In the genomic region with DNA sequence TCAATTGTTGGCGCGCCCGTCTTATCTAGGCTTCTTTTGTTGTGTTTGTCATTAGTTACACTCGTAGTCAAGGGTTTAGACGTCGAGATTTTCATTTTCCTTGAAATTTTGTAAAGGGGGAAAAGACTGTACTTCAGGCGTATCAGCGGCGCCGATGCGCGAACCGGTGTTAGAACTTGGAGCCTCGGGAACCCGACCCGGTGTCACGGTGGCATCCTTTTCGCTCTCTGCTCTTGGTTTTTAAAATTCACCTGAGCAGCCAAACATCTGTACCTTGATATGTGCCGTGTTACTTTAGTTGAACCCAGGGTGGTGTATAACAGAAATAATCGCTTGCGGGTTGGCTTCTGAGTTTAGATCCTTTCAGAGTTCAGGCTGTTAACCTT, we compare ENCODE assay signal across 8 cellular contexts. TPM values are rescaled to one million over a fixed set of nuclear protein-coding genes. Genes with fewer than 3 reads are reported as not detected.
DNase-seq lines count a peak whose midpoint lies in the region; ATAC-seq, FAIRE-seq and TF ChIP-seq lines count a peak whose summit lies in the region.

No MANE protein-coding gene starts in this region.

- peak overlapping the region; percentile 5 for H3K27ac Mint-ChIP-seq in astrocyte (ENCODE audit: unreplicated experiment)

- peak overlapping the region; percentile 84 for H3K4me3 ChIP-seq in astrocyte (ENCODE audit: insufficient read depth, low read depth, low read length)
- H3K4me3 ChIP-seq in lower lobe of right lung, result peak overlapping the region; percentile 97
- peak overlapping the region; percentile 98 for H3K4me3 ChIP-seq in urinary bladder (ENCODE audit: low read depth, low read length)

- no peaks in the 10 kb centered on the region for H3K9me3 Mint-ChIP-seq in astrocyte (ENCODE audit: unreplicated experiment)

- H3K4me2 ChIP-seq in astrocyte (ENCODE audit: low read length), result peak overlapping the region; percentile 98

- peak overlapping the region; percentile 98 for H2AFZ ChIP-seq in astrocyte (ENCODE audit: low read depth, low read length)

- H3K27me3 ChIP-seq in astrocyte (ENCODE audit: insufficient read depth, low read length) (no peaks in the 10 kb centered on the region), lower lobe of right lung (ENCODE audit: low read depth) (no peaks in the 10 kb centered on the region)

- peaks cover 6% of the 10 kb centered on the region for H3K36me3 ChIP-seq in astrocyte (ENCODE audit: insufficient read depth, low read length)
- peaks cover 29% of the 10 kb centered on the region for H3K36me3 ChIP-seq in lower lobe of right lung
- H3K36me3 ChIP-seq in urinary bladder (ENCODE audit: insufficient read depth), result peaks cover 2% of the 10 kb centered on the region

- H3K4me1 Mint-ChIP-seq in astrocyte (ENCODE audit: low read depth, unreplicated experiment), result peaks cover 11% of the 10 kb centered on the region

- TF ChIP-seq CTCF in astrocyte (IDR thresholded peaks at IDR 0.05; ENCODE audit: insufficient read depth, low read depth, low read length) (no peak), lower lobe of right lung (IDR thresholded peaks at IDR 0.05) (no peak)

- peaks cover 25% of the 10 kb centered on the region for H4K20me1 ChIP-seq in astrocyte (ENCODE audit: insufficient read depth, low read length)

- no peak for FAIRE-seq in astrocyte (lab: Jason Lieb, UNC)

- ATAC-seq in lower lobe of right lung, result no peak
- ATAC-seq in GM19035 (IDR thresholded peaks at IDR 0.05; ENCODE audit: unreplicated experiment), result no peak

- WGBS in urinary bladder, result 3% methylated on average over 21 of the region's 21 CpGs

- intact Hi-C loops in lower lobe of right lung (cut with DNase I), result no loop called here

- H3K36me3 Mint-ChIP-seq in astrocyte (ENCODE audit: low read depth, unreplicated experiment), result peaks cover 3% of the 10 kb centered on the region

- H3K4me1 ChIP-seq in astrocyte (ENCODE audit: insufficient read depth, low read length) (peaks cover 11% of the 10 kb centered on the region), lower lobe of right lung (peaks cover 39% of the 10 kb centered on the region), urinary bladder (ENCODE audit: insufficient read depth) (peaks cover 2% of the 10 kb centered on the region)

- H3K27ac ChIP-seq in astrocyte (ENCODE audit: low read depth, low read length) (peak overlapping the region; percentile 65), lower lobe of right lung (peak overlapping the region; percentile 96), urinary bladder (ENCODE audit: low read depth) (no peak overlapping the region)

- H3K27me3 Mint-ChIP-seq in astrocyte (ENCODE audit: low read depth, unreplicated experiment), result no peaks in the 10 kb centered on the region

- H3K79me2 ChIP-seq in astrocyte (ENCODE audit: insufficient read depth, low read length), result peaks cover 26% of the 10 kb centered on the region

- peak overlapping the region; percentile 88 for H3K9ac ChIP-seq in astrocyte (ENCODE audit: low read length)

- peak; percentile 8 for DNase-seq in stimulated activated CD4-positive, alpha-beta T cell treated with anti-CD3 and anti-CD28 coated beads, Interleukin-4, amount 100 ng/mL, for 24 hours
- DNase-seq in stimulated activated CD4-positive, alpha-beta T cell treated with anti-CD3 and anti-CD28 coated beads, Interleukin-1b, Interleukin-23, amount 100 ng/mL, for 48 hours, result no peak
- DNase-seq in astrocyte (ENCODE audit: low read depth) (no peak), lower lobe of right lung (no peak), DMS114 treated with DMSO at 0.1 percent for 48 hours (lab: John Stamatoyannopoulos, UW; ENCODE audit: unreplicated experiment) (no peak)
- DNase-seq in effector CD4-positive, alpha-beta T cell, result no peak

- H3K9me3 ChIP-seq in astrocyte (ENCODE audit: insufficient read depth, low read depth, low read length) (no peaks in the 10 kb centered on the region), lower lobe of right lung (no peaks in the 10 kb centered on the region)

- peak overlapping the region; percentile 96 for H3K4me3 Mint-ChIP-seq in astrocyte (ENCODE audit: unreplicated experiment)

RNA-seq across cellular contexts. Expression of a gene that starts 0.6 kb away (rescaled TPM):
- total RNA-seq in astrocyte (25.2 and 28.3 TPM in 2 replicates), lower lobe of right lung (34.2 TPM), urinary bladder (16.8 TPM)
- polyA plus RNA-seq in urinary bladder, result 24.4 TPM

RNA-seq across cellular contexts. Expression of a gene that starts 50.9 kb away (rescaled TPM):
- total RNA-seq in astrocyte (93.2 and 96.0 TPM in 2 replicates), lower lobe of right lung (64.1 TPM), urinary bladder (74.9 TPM)
- polyA plus RNA-seq in urinary bladder, result 43.4 TPM
